ENCODE assay signal across 20 cellular contexts in genomic region chr1:90798883-90799282, GRCh38.
A peak's percentile ranks its signal among the peaks of the same experiment; 100 is the strongest.
DNase-seq lines count a peak whose midpoint lies in the region; ATAC-seq, FAIRE-seq and TF ChIP-seq lines count a peak whose summit lies in the region.
"Had no signal": no experiment of that assay in that cellular context is flagged by ENCODE, and none has a peak within 500 bp of the region (broad histone marks: within the 10 kb centered on the region; RNA-seq: fewer than 3 reads in every experiment).

No MANE protein-coding gene starts in this region.

- FAIRE-seq in HepG2 (lab: Jason Lieb, UNC): no peak
- FAIRE-seq in K562 (lab: Jason Lieb, UNC): no peak
- FAIRE-seq: D721Med, G401.6, GM12891, GM19239 had no signal

- TF ChIP-seq POLR2A in HepG2 (IDR thresholded peaks at IDR 0.05; ENCODE audit: insufficient read depth in 1 of 2, low read depth in 2 of 2, low read length in 2 of 2) (no peak), right lobe of liver (IDR thresholded peaks at IDR 0.05) (no peak), K562 (conservative IDR thresholded peaks at IDR 0.05) (no peak)

- POLR2A ChIA-PET in HepG2 (lab: Yijun Ruan, JAX): no interaction called here
- POLR2A ChIA-PET in K562 (lab: Yijun Ruan, JAX): interaction anchor here (1.6 kb wide), 1 partner anchor 10 kb away, joined by 5 read pairs; no protein-coding TSS in a partner anchor

- intact Hi-C loops in HepG2 (cut with micrococcal nuclease; ENCODE audit: unreplicated experiment): no loop called here
- intact Hi-C loops in right lobe of liver (cut with DNase I): no loop called here
- intact Hi-C loops in K562 (cut with micrococcal nuclease): no loop called here
- intact Hi-C loops in CD14-positive monocyte (cut with micrococcal nuclease): no loop called here

- TF ChIP-seq CTCF in HepG2 (CRISPR knock-in tag; IDR thresholded peaks at IDR 0.05) (no peak), right lobe of liver (IDR thresholded peaks at IDR 0.05) (no peak), K562 (IDR thresholded peaks at IDR 0.05 in 2 of 3, conservative IDR thresholded peaks at IDR 0.05 in 1 of 3; ENCODE audit: insufficient read depth in 2 of 3, low read depth in 1 of 3, low read length in 3 of 3) (no peak), CD14-positive monocyte (IDR thresholded peaks at IDR 0.05) (no peak)

- H4K20me1 ChIP-seq in HepG2 (ENCODE audit: insufficient read depth, low read length): no peaks in the 10 kb centered on the region
- H4K20me1 ChIP-seq in K562 (replicated peaks; ENCODE audit: control insufficient read depth, insufficient read depth, low read length): no peaks in the 10 kb centered on the region
- H4K20me1 ChIP-seq: BLaER1 had no signal

- no peak for ATAC-seq in HepG2
- no peak for ATAC-seq in right lobe of liver
- no peak for ATAC-seq in K562
- ATAC-seq: CD8-positive, alpha-beta T cell had no signal

- H3K36me3 Mint-ChIP-seq in CD14-positive monocyte: no peaks in the 10 kb centered on the region
- H3K36me3 Mint-ChIP-seq: CD8-positive, alpha-beta T cell had no signal

- TF ChIP-seq EP300 in HepG2 (IDR thresholded peaks at IDR 0.05; ENCODE audit: low read depth in 2 of 2, low read length in 2 of 2): no peak
- TF ChIP-seq EP300 in HepG2 (CRISPR knock-in tag; IDR thresholded peaks at IDR 0.05; ENCODE audit: borderline replicate concordance): no peak
- TF ChIP-seq EP300 in K562 (IDR thresholded peaks at IDR 0.05; ENCODE audit: low read length): no peak

- peaks cover 4 to 17% (median 17%) of the 10 kb centered on the region in 3 donors for H3K27me3 Mint-ChIP-seq in CD14-positive monocyte (ENCODE audit: low read depth in 3 of 3)

- H3K79me2 ChIP-seq in HepG2 (ENCODE audit: insufficient read depth, low read length) (no peaks in the 10 kb centered on the region), K562 (ENCODE audit: control insufficient read depth, insufficient read depth, low read length) (no peaks in the 10 kb centered on the region)

- H3K9me3 ChIP-seq in HepG2 (ENCODE audit: low read length) (no peaks in the 10 kb centered on the region), right lobe of liver (no peaks in the 10 kb centered on the region), K562 (replicated peaks; ENCODE audit: control insufficient read depth, insufficient read depth, low read depth, low read length) (no peaks in the 10 kb centered on the region)
- H3K9me3 ChIP-seq: BE2C, BLaER1, Caco-2 had no signal

- H3K4me3 Mint-ChIP-seq in CD14-positive monocyte: no peak overlapping the region
- H3K4me3 Mint-ChIP-seq: CD4-positive, alpha-beta T cell; CD8-positive, alpha-beta T cell had no signal

- H3K27me3 ChIP-seq in HepG2 (ENCODE audit: control insufficient read depth in 1 of 2, insufficient read depth in 2 of 2, low read length in 2 of 2) (no peaks in the 10 kb centered on the region), right lobe of liver (no peaks in the 10 kb centered on the region), K562 (ENCODE audit: control insufficient read depth in 2 of 2, insufficient read depth in 2 of 2, low read length in 2 of 2) (no peaks in the 10 kb centered on the region)
- H3K27me3 ChIP-seq: BE2C, BLaER1 had no signal

- DNase-seq in HepG2 (ENCODE audit: low spot score): no peak
- DNase-seq in right lobe of liver: no peak
- no peak for DNase-seq in K562 (ENCODE audit: extremely low read depth in 1 of 4, low spot score in 3 of 4)
- no peak for DNase-seq in NCI-H510A (lab: John Stamatoyannopoulos, UW)
- DNase-seq in CD14-positive monocyte (ENCODE audit: low spot score): no peak
- DNase-seq: ACHN; BE2C; C1 segment of cervical spinal cord; Caco-2; Calu3; CD4-positive, alpha-beta T cell; CD8-positive, alpha-beta T cell; DMS79 treated with DMSO at 0.1 percent for 48 hours; GF-D8 had no signal

- no peak overlapping the region for H2AFZ ChIP-seq in HepG2 (ENCODE audit: low read length)
- H2AFZ ChIP-seq in K562 (ENCODE audit: low read depth, low read length): no peak overlapping the region

- H3K9me1 ChIP-seq in K562 (ENCODE audit: control insufficient read depth, insufficient read depth, low read length): no peaks in the 10 kb centered on the region

- H3K9ac ChIP-seq in HepG2 (ENCODE audit: insufficient read depth, low read depth, low read length) (no peak overlapping the region), K562 (ENCODE audit: insufficient read depth in 1 of 2, low read depth in 2 of 2, low read length in 2 of 2) (no peak overlapping the region)
- H3K9ac ChIP-seq: BLaER1 had no signal

- CTCF ChIA-PET in HepG2 (lab: Yijun Ruan, JAX; ENCODE audit: low intra/inter-chr PET ratio, low total read pairs) (no interaction called here), K562 (lab: Yijun Ruan, JAX; ENCODE audit: low intra/inter-chr PET ratio) (no interaction called here)

- H3K36me3 ChIP-seq in HepG2 (replicated peaks in 1 of 2; ENCODE audit: control insufficient read depth in 1 of 2, insufficient read depth in 2 of 2, low read length in 2 of 2): no peaks in the 10 kb centered on the region
- no peaks in the 10 kb centered on the region for H3K36me3 ChIP-seq in right lobe of liver
- H3K36me3 ChIP-seq in K562 (ENCODE audit: control insufficient read depth, insufficient read depth, low read length): no peaks in the 10 kb centered on the region
- H3K36me3 ChIP-seq: BE2C, BLaER1 had no signal

- no peak overlapping the region for H3K27ac Mint-ChIP-seq in CD14-positive monocyte
- H3K27ac Mint-ChIP-seq: CD4-positive, alpha-beta T cell; CD8-positive, alpha-beta T cell had no signal

- H3K4me3 ChIP-seq in HepG2 (replicated peaks in 1 of 3; ENCODE audit: insufficient read depth in 1 of 3, low read depth in 2 of 3, low read length in 3 of 3) (no peak overlapping the region), right lobe of liver (no peak overlapping the region), K562 (no peak overlapping the region)
- H3K4me3 ChIP-seq: BLaER1 had no signal

- WGBS in HepG2 (ENCODE audit: low lambda C conversion rate): 24% methylated on average over 2 of the region's 2 CpGs
- WGBS in right lobe of liver (ENCODE audit: insufficient coverage, low coverage, low lambda C conversion rate, missing lambda C conversion rate): 46% methylated on average over 2 of the region's 2 CpGs
- WGBS in K562 (ENCODE audit: insufficient coverage, low coverage, missing lambda C conversion rate): 44% methylated on average over 2 of the region's 2 CpGs

- H3K4me2 ChIP-seq in HepG2 (ENCODE audit: low read depth, low read length) (no peak overlapping the region), K562 (ENCODE audit: insufficient read depth, low read length) (no peak overlapping the region)
- H3K4me2 ChIP-seq: BLaER1 had no signal

- H3K27ac ChIP-seq in HepG2 (ENCODE audit: extremely low read length, insufficient read depth, low read length) (no peak overlapping the region), right lobe of liver (no peak overlapping the region), K562 (ENCODE audit: extremely low read depth, low read depth, low read length) (no peak overlapping the region)
- H3K27ac ChIP-seq: 22Rv1, BLaER1 had no signal

- in situ Hi-C loops in HepG2 (cut with HindIII; ENCODE audit: extremely low pct_ligation_motif_present, low pct_unique_long_range_greater_than_20kb): no loop called here
- in situ Hi-C loops in K562 (cut with MboI): no loop called here

- H3K4me1 ChIP-seq in HepG2 (ENCODE audit: insufficient read depth, low read length): no peaks in the 10 kb centered on the region
- H3K4me1 ChIP-seq in right lobe of liver: no peaks in the 10 kb centered on the region
- peaks cover 0 to under 1% of the 10 kb centered on the region in 2 experiments; a peak in 4 of 5 replicates for H3K4me1 ChIP-seq in K562 (replicated peaks in 1 of 2; ENCODE audit: control insufficient read depth in 2 of 2, insufficient read depth in 2 of 2, low read length in 2 of 2)
- H3K4me1 ChIP-seq: BE2C, Caco-2 had no signal

- no peak for TF ChIP-seq RAD21 in HepG2 (CRISPR knock-in tag; IDR thresholded peaks at IDR 0.05)
- no peak for TF ChIP-seq RAD21 in K562 (CRISPR knock-in tag; conservative IDR thresholded peaks at IDR 0.05 in 1 of 2, IDR thresholded peaks at IDR 0.05 in 1 of 2)

- BruUV-seq in HepG2 (replicated peaks; lab: Mats Ljungman, UMichigan) (no TSS peak), K562 (replicated peaks; lab: Mats Ljungman, UMichigan) (no TSS peak)

- peaks cover 0 to 7% (median 3%) of the 10 kb centered on the region in 7 donors for H3K9me3 Mint-ChIP-seq in CD14-positive monocyte

- no peaks in the 10 kb centered on the region for H3K4me1 Mint-ChIP-seq in CD14-positive monocyte

TF ChIP-seq in HepG2, 621 proteins besides CTCF, POLR2A, EP300 and RAD21:
- TF ChIP-seq ZNF772 (CRISPR knock-in tag; IDR thresholded peaks at IDR 0.05) (no peak), MAFF (IDR thresholded peaks at IDR 0.05; ENCODE audit: low read depth, low read length) (peak; percentile 58; the same call in 1 of the 2 replicates), MAFK (conservative IDR thresholded peaks at IDR 0.05 in 1 of 2, IDR thresholded peaks at IDR 0.05 in 1 of 2; ENCODE audit: low read length in 2 of 2) (peak; percentile 49 to 77; a peak in 3 of 4 replicates)

TF ChIP-seq in K562, 482 proteins besides CTCF, POLR2A, EP300 and RAD21 (continues in another document):
- TF ChIP-seq NCOA4 (IDR thresholded peaks at IDR 0.05; ENCODE audit: partially characterized antibody): no peak

Comparison
In these comparisons a context has a peak if more than half of its experiments do, and no peak if none do; other contexts are left out.
1. Of the 241 proteins assayed by ChIP-seq in both HepG2 and K562: peak only in HepG2: none; only in K562: MAFG; in both: MAFF and MAFK; in neither: 238.